13 cellular contexts compared by ENCODE assay signal in the genomic region with DNA sequence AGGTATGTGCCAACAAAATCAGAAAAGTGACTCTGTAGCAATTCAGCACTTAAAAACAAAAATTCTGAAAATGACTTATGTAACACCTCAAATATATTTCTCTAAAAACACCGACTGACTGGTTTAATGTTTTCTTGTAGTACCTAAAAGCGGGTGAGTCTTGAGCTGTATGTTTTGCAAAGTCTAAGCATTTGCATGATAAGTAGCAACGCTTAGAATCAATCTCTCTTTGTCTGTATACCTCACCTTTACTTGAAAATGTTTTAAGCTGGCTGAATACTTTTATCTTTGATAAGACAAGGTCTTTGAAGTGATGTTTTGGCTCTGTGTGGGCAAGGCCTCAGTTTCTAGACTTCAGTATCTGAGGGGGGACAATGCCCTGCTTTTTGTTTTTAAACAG. TPM values are rescaled to one million over a fixed set of nuclear protein-coding genes. Genes with fewer than 3 reads are reported as not detected.
A peak's percentile ranks its signal among the peaks of the same experiment; 100 is the strongest.
DNase-seq lines count a peak whose midpoint lies in the region; ATAC-seq lines count a peak whose summit lies in the region.
"Had no signal": no experiment of that assay in that cellular context is flagged by ENCODE, and none has a peak within 500 bp of the region (broad histone marks: within the 10 kb centered on the region; RNA-seq: fewer than 3 reads in every experiment).

No MANE protein-coding gene starts in this region.

- H3K27me3 Mint-ChIP-seq in activated CD4-positive, alpha-beta T cell treated with anti-CD3 and anti-CD28 coated beads, Interleukin-2, amount 10 ng/mL, durations not matched to agents 24 days and 14 days: no peaks in the 10 kb centered on the region
- H3K27me3 Mint-ChIP-seq in T-cell: no peaks in the 10 kb centered on the region
- H3K27me3 Mint-ChIP-seq in effector memory CD8-positive, alpha-beta T cell: no peaks in the 10 kb centered on the region
- no peaks in the 10 kb centered on the region for H3K27me3 Mint-ChIP-seq in stimulated activated naive CD8-positive, alpha-beta T cell treated with anti-CD3 and anti-CD28 coated beads, Interleukin-15, amount 100 ng/mL, for 72 hours

- peak in 3 of 4 experiments; percentile 11 to 40 (median 29) for ATAC-seq in T-cell (replicated peaks in 1 of 4)
- no peak for ATAC-seq in effector memory CD8-positive, alpha-beta T cell (replicated peaks)
- no peak for ATAC-seq in stimulated activated naive CD8-positive, alpha-beta T cell treated with anti-CD3 and anti-CD28 coated beads, Interleukin-15, amount 100 ng/mL, for 72 hours
- ATAC-seq: A549, left lung had no signal

- no peaks in the 10 kb centered on the region for H3K9me3 Mint-ChIP-seq in activated CD4-positive, alpha-beta T cell treated with anti-CD3 and anti-CD28 coated beads, Interleukin-2, amount 10 ng/mL, durations not matched to agents 24 days and 14 days
- no peaks in the 10 kb centered on the region for H3K9me3 Mint-ChIP-seq in T-cell
- no peaks in the 10 kb centered on the region for H3K9me3 Mint-ChIP-seq in effector memory CD8-positive, alpha-beta T cell
- H3K9me3 Mint-ChIP-seq in stimulated activated naive CD8-positive, alpha-beta T cell treated with anti-CD3 and anti-CD28 coated beads, Interleukin-15, amount 100 ng/mL, for 72 hours: no peaks in the 10 kb centered on the region

- intact Hi-C loops in activated CD4-positive, alpha-beta T cell treated with anti-CD3 and anti-CD28 coated beads, Interleukin-2, amount 10 ng/mL, durations not matched to agents 24 days and 14 days (cut with micrococcal nuclease): loop anchor here (2.0 to 10.0 kb wide), 3 partner anchors 68 to 326 kb away; a partner anchor contains a TSS

- CTCF ChIA-PET in T-cell (lab: Charles Lee): interaction anchor here (1.1 to 2.2 kb wide), 5 partner anchors 17 to 77 kb away, joined by 3 to 8 read pairs (median 5); no protein-coding TSS in a partner anchor

- POLR2A ChIA-PET in T-cell (lab: Charles Lee): interaction anchor here (0.5 to 2.5 kb wide), 10 partner anchors 8 to 73 kb away, joined by 3 to 7 read pairs (median 3); a partner anchor contains a TSS

- DNase-seq in activated CD4-positive, alpha-beta T cell treated with anti-CD3 and anti-CD28 coated beads, Interleukin-2, amount 10 ng/mL, durations not matched to agents 24 days and 14 days: no peak
- DNase-seq in activated CD4-positive, alpha-beta T cell treated with anti-CD3 and anti-CD28 coated beads for 1 hour: no peak
- DNase-seq in T-cell (no peak), NCI-H187 treated with DMSO at 0.1 percent for 48 hours (lab: John Stamatoyannopoulos, UW) (no peak), DMS 273 treated with DMSO at 0.1 percent for 48 hours (lab: John Stamatoyannopoulos, UW) (no peak), islet precursor cell (no peak)
- DNase-seq in effector memory CD8-positive, alpha-beta T cell: no peak
- no peak for DNase-seq in stimulated activated naive CD8-positive, alpha-beta T cell treated with anti-CD3 and anti-CD28 coated beads, Interleukin-15, amount 100 ng/mL, for 72 hours
- DNase-seq: left lung, MM.1S, SIG-M5, thyroid gland had no signal

- peaks cover 73% of the 10 kb centered on the region for H3K36me3 Mint-ChIP-seq in activated CD4-positive, alpha-beta T cell treated with anti-CD3 and anti-CD28 coated beads, Interleukin-2, amount 10 ng/mL, durations not matched to agents 24 days and 14 days (ENCODE audit: low read depth)
- H3K36me3 Mint-ChIP-seq in T-cell: peaks cover 76% of the 10 kb centered on the region
- peaks cover 73% of the 10 kb centered on the region for H3K36me3 Mint-ChIP-seq in effector memory CD8-positive, alpha-beta T cell (ENCODE audit: insufficient read depth)

- peaks cover 86% of the 10 kb centered on the region for H3K4me1 Mint-ChIP-seq in activated CD4-positive, alpha-beta T cell treated with anti-CD3 and anti-CD28 coated beads, Interleukin-2, amount 10 ng/mL, durations not matched to agents 24 days and 14 days
- H3K4me1 Mint-ChIP-seq in T-cell: peaks cover 77 to 95% (median 95%) of the 10 kb centered on the region in 3 donors
- H3K4me1 Mint-ChIP-seq in effector memory CD8-positive, alpha-beta T cell (ENCODE audit: low read depth in 2 of 2): peaks cover 81 to 83% of the 10 kb centered on the region in 2 donors
- peaks cover 72% of the 10 kb centered on the region for H3K4me1 Mint-ChIP-seq in stimulated activated naive CD8-positive, alpha-beta T cell treated with anti-CD3 and anti-CD28 coated beads, Interleukin-15, amount 100 ng/mL, for 72 hours

- peak overlapping the region; percentile 90 for H3K27ac Mint-ChIP-seq in activated CD4-positive, alpha-beta T cell treated with anti-CD3 and anti-CD28 coated beads, Interleukin-2, amount 10 ng/mL, durations not matched to agents 24 days and 14 days
- H3K27ac Mint-ChIP-seq in T-cell: peak overlapping the region; percentile 87 to 93
- peak overlapping the region; percentile 89 to 93 for H3K27ac Mint-ChIP-seq in effector memory CD8-positive, alpha-beta T cell
- peak overlapping the region; percentile 58 to 81 for H3K27ac Mint-ChIP-seq in stimulated activated naive CD8-positive, alpha-beta T cell treated with anti-CD3 and anti-CD28 coated beads, Interleukin-15, amount 100 ng/mL, for 72 hours

- H3K4me3 Mint-ChIP-seq in activated CD4-positive, alpha-beta T cell treated with anti-CD3 and anti-CD28 coated beads, Interleukin-2, amount 10 ng/mL, durations not matched to agents 24 days and 14 days: peak overlapping the region; percentile 84
- peak overlapping the region; percentile 85 to 95 (median 90) for H3K4me3 Mint-ChIP-seq in T-cell
- peak overlapping the region; percentile 87 to 97 for H3K4me3 Mint-ChIP-seq in effector memory CD8-positive, alpha-beta T cell
- H3K4me3 Mint-ChIP-seq in stimulated activated naive CD8-positive, alpha-beta T cell treated with anti-CD3 and anti-CD28 coated beads, Interleukin-15, amount 100 ng/mL, for 72 hours: peak overlapping the region; percentile 91 to 94

RNA-seq across cellular contexts. Expression of a gene that starts 8.3 kb away (rescaled TPM):
- 29.3 and 31.2 TPM in 2 replicates for total RNA-seq in activated CD4-positive, alpha-beta T cell treated with anti-CD3 and anti-CD28 coated beads, Interleukin-2, amount 10 ng/mL, durations not matched to agents 24 days and 14 days
- 100 to 1,000 TPM; 153 to 351 (median 179) TPM for total RNA-seq in T-cell

Comparison
In these comparisons a context has a peak if more than half of its experiments do, and no peak if none do; other contexts are left out.
1. ATAC-seq: peak in T-cell (3 of 4); none in effector memory CD8-positive, alpha-beta T cell (single experiment) and stimulated activated naive CD8-positive, alpha-beta T cell treated with anti-CD3 and anti-CD28 coated beads, Interleukin-15, amount 100 ng/mL, for 72 hours (single experiment).
2. Peak in every context shown above with its lines, with median percentiles within 50 percentile points of each other: H3K27ac Mint-ChIP-seq and H3K4me3 Mint-ChIP-seq.